13 cellular contexts compared by ENCODE assay signal in genomic region chrX:132837971-132838370, GRCh38.
"Had no signal": no experiment of that assay in that cellular context is flagged by ENCODE, and none has a peak within 500 bp of the region (broad histone marks: within the 10 kb centered on the region; RNA-seq: fewer than 3 reads in every experiment).

No MANE protein-coding gene starts in this region.

- H3K27ac Mint-ChIP-seq: activated naive CD4-positive, alpha-beta T cell treated with anti-CD3 and anti-CD28 coated beads, Interleukin-2, amount 50 U/mL, for 24 hours; endodermal cell; natural killer cell; stimulated activated effector memory CD8-positive, alpha-beta T cell treated with anti-CD3 and anti-CD28 coated beads, Interleukin-12 subunit alpha, Interleukin-12 subunit beta, amount 100 ng/mL, for 72 hours; T-helper 17 cell had no signal

- H3K4me1 Mint-ChIP-seq: activated naive CD4-positive, alpha-beta T cell treated with anti-CD3 and anti-CD28 coated beads, Interleukin-2, amount 50 U/mL, for 24 hours; stimulated activated effector memory CD8-positive, alpha-beta T cell treated with anti-CD3 and anti-CD28 coated beads, Interleukin-12 subunit alpha, Interleukin-12 subunit beta, amount 100 ng/mL, for 72 hours; T-helper 17 cell had no signal

- H3K4me1 ChIP-seq: tibial artery had no signal

- H3K27ac ChIP-seq: skin epidermis, tibial artery had no signal

- H3K27me3 Mint-ChIP-seq: activated naive CD4-positive, alpha-beta T cell treated with anti-CD3 and anti-CD28 coated beads, Interleukin-2, amount 50 U/mL, for 24 hours; T-helper 17 cell had no signal

- H3K4me3 ChIP-seq: skin epidermis, tibial artery had no signal

- H3K9me3 ChIP-seq: tibial artery had no signal

- H3K36me3 Mint-ChIP-seq: activated naive CD4-positive, alpha-beta T cell treated with anti-CD3 and anti-CD28 coated beads, Interleukin-2, amount 50 U/mL, for 24 hours; natural killer cell; stimulated activated effector memory CD8-positive, alpha-beta T cell treated with anti-CD3 and anti-CD28 coated beads, Interleukin-12 subunit alpha, Interleukin-12 subunit beta, amount 100 ng/mL, for 72 hours; WTC11 had no signal

- ATAC-seq: natural killer cell; stimulated activated effector memory CD8-positive, alpha-beta T cell treated with anti-CD3 and anti-CD28 coated beads, Interleukin-12 subunit alpha, Interleukin-12 subunit beta, amount 100 ng/mL, for 72 hours; T-helper 17 cell; WTC11 had no signal

- H3K9me3 Mint-ChIP-seq: activated naive CD4-positive, alpha-beta T cell treated with anti-CD3 and anti-CD28 coated beads, Interleukin-2, amount 50 U/mL, for 24 hours; endodermal cell; natural killer cell; stimulated activated effector memory CD8-positive, alpha-beta T cell treated with anti-CD3 and anti-CD28 coated beads, Interleukin-12 subunit alpha, Interleukin-12 subunit beta, amount 100 ng/mL, for 72 hours; WTC11 had no signal

- H3K4me3 Mint-ChIP-seq: activated naive CD4-positive, alpha-beta T cell treated with anti-CD3 and anti-CD28 coated beads, Interleukin-2, amount 50 U/mL, for 24 hours; endodermal cell; natural killer cell; stimulated activated effector memory CD8-positive, alpha-beta T cell treated with anti-CD3 and anti-CD28 coated beads, Interleukin-12 subunit alpha, Interleukin-12 subunit beta, amount 100 ng/mL, for 72 hours; T-helper 17 cell; WTC11 had no signal

- DNase-seq: activated CD4-positive, alpha-beta T cell treated with anti-CD3 and anti-CD28 coated beads for 48 hours; activated CD8-positive, alpha-beta memory T cell treated with anti-CD3 and anti-CD28 coated beads for 24 hours; activated effector memory CD4-positive, alpha-beta T cell treated with Interleukin-2 at 50 U/mL for 16 hours; amniotic stem cell; cerebellar nuclear complex; endodermal cell; natural killer cell; T-helper 17 cell; tibial artery had no signal

- H3K27me3 ChIP-seq: tibial artery had no signal

- H3K36me3 ChIP-seq: tibial artery had no signal
